In the genomic region with DNA sequence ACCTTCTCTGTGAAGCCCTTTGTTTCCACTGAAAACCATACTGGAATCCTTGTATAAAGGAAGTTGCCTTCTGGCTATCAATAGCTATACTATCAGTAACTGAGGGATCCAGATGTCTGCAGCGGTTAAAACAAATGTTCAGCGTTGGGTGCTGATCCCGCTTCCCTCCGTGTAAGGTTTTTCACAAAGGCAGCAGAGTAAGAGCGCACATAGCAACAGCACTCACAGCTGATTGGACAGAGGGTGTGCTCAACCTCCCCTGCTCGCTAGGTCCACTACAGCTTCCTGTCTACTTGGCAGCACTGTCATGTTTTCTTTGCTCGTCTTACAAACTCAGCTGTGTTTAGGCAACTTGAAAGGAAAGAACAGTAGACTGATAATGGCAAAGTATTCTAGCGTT, we compare ENCODE assay signal across 8 cellular contexts. TPM values are rescaled to one million over a fixed set of nuclear protein-coding genes. Genes with fewer than 3 reads are reported as not detected.
A peak's percentile ranks its signal among the peaks of the same experiment; 100 is the strongest.
DNase-seq lines count a peak whose midpoint lies in the region; ATAC-seq, FAIRE-seq and TF ChIP-seq lines count a peak whose summit lies in the region.

No MANE protein-coding gene starts in this region.

- no peaks in the 10 kb centered on the region for H3K27me3 ChIP-seq in ectodermal cell (ENCODE audit: control insufficient read depth, insufficient read depth, low read length, poor library complexity, severe bottlenecking)
- H3K27me3 ChIP-seq in HepG2 (ENCODE audit: control insufficient read depth in 1 of 2, insufficient read depth in 2 of 2, low read length in 2 of 2): no peaks in the 10 kb centered on the region

- CTCF ChIA-PET in HepG2 (lab: Yijun Ruan, JAX; ENCODE audit: low intra/inter-chr PET ratio, low total read pairs): no interaction called here

- H3K4me1 ChIP-seq in ectodermal cell (ENCODE audit: control insufficient read depth, insufficient read depth, low read length) (peaks cover 16% of the 10 kb centered on the region), HepG2 (ENCODE audit: insufficient read depth, low read length) (peaks cover 17% of the 10 kb centered on the region)

- no peaks in the 10 kb centered on the region for H4K20me1 ChIP-seq in HepG2 (ENCODE audit: insufficient read depth, low read length)

- peaks cover 52% of the 10 kb centered on the region for H3K4me1 Mint-ChIP-seq in HFFc6 (ENCODE audit: low read depth)

- H3K9me3 Mint-ChIP-seq in HFFc6: no peaks in the 10 kb centered on the region

- peak overlapping the region; percentile 55 for H3K9ac ChIP-seq in HepG2 (ENCODE audit: insufficient read depth, low read depth, low read length)

- peak overlapping the region; percentile 97 for H3K27ac Mint-ChIP-seq in HFFc6

- peak overlapping the region; percentile 71 for H3K4me2 ChIP-seq in HepG2 (ENCODE audit: low read depth, low read length)

- H3K9me3 ChIP-seq in ectodermal cell (ENCODE audit: control insufficient read depth, low read length) (no peaks in the 10 kb centered on the region), HepG2 (ENCODE audit: low read length) (no peaks in the 10 kb centered on the region)

- peak; percentile 91 for FAIRE-seq in HepG2 (lab: Jason Lieb, UNC)

- H3K27me3 Mint-ChIP-seq in HFFc6 (ENCODE audit: insufficient read depth): no peaks in the 10 kb centered on the region

- ATAC-seq in HepG2: peak; percentile 100

- TF ChIP-seq EP300 in HepG2 (IDR thresholded peaks at IDR 0.05; ENCODE audit: low read depth in 2 of 2, low read length in 2 of 2) (peak in 1 of 2 experiments; percentile 61; a peak in 2 of 4 replicates), HepG2 (CRISPR knock-in tag; IDR thresholded peaks at IDR 0.05; ENCODE audit: borderline replicate concordance) (no peak)

- no TSS peak for BruUV-seq in HepG2 (replicated peaks; lab: Mats Ljungman, UMichigan)

- H3K36me3 Mint-ChIP-seq in HFFc6 (ENCODE audit: low read depth): peaks cover 23% of the 10 kb centered on the region

- intact Hi-C loops in HepG2 (cut with micrococcal nuclease; ENCODE audit: unreplicated experiment): loop anchor here (1.0 to 5.0 kb wide), 3 partner anchors 26 to 681 kb away; partner anchors contain the start of gene LEO1

- in situ Hi-C loops in HepG2 (cut with HindIII; ENCODE audit: extremely low pct_ligation_motif_present, low pct_unique_long_range_greater_than_20kb): no loop called here

- H3K36me3 ChIP-seq in ectodermal cell (ENCODE audit: control insufficient read depth, insufficient read depth, low read length) (no peaks in the 10 kb centered on the region), HepG2 (replicated peaks in 1 of 2; ENCODE audit: control insufficient read depth in 1 of 2, insufficient read depth in 2 of 2, low read length in 2 of 2) (no peaks in the 10 kb centered on the region)

- H3K79me2 ChIP-seq in HepG2 (ENCODE audit: insufficient read depth, low read length): no peaks in the 10 kb centered on the region

- H3K27ac ChIP-seq in ectodermal cell (ENCODE audit: insufficient read depth, low read depth, low read length, poor library complexity, severe bottlenecking): peak overlapping the region; percentile 9
- peak overlapping the region; percentile 56 for H3K27ac ChIP-seq in HepG2 (ENCODE audit: extremely low read length, insufficient read depth, low read length)

- H3K4me3 Mint-ChIP-seq in HFFc6: peak overlapping the region; percentile 67; the same call in 1 of the 2 replicates

- TF ChIP-seq RAD21 in HepG2 (CRISPR knock-in tag; IDR thresholded peaks at IDR 0.05): no peak

- peak overlapping the region; percentile 22 for H3K4me3 ChIP-seq in ectodermal cell (ENCODE audit: insufficient read depth, low read depth, low read length)
- peak overlapping the region in 2 of 3 experiments; percentile 51 to 56; a peak in 3 of 6 replicates for H3K4me3 ChIP-seq in HepG2 (replicated peaks in 1 of 3; ENCODE audit: insufficient read depth in 1 of 3, low read depth in 2 of 3, low read length in 3 of 3)

- DNase-seq in DMS153 treated with DMSO at 0.1 percent for 48 hours (lab: John Stamatoyannopoulos, UW; ENCODE audit: unreplicated experiment): peak; percentile 34
- DNase-seq in HFFc6: no peak
- peak; percentile 65 for DNase-seq in NCI-H2029 treated with DMSO at 0.1 percent for 48 hours (lab: John Stamatoyannopoulos, UW)
- DNase-seq in activated CD4-positive, CD25-positive, alpha-beta regulatory T cell treated with anti-CD3 and anti-CD28 coated beads, Interleukin-2, amount 50 U/mL, for 72 hours: peak; percentile 38
- DNase-seq in HepG2 (ENCODE audit: low spot score): peak; percentile 80
- peak; percentile 2 for DNase-seq in stimulated activated CD8-positive, alpha-beta memory T cell treated with anti-CD3 and anti-CD28 coated beads, Interleukin-12 subunit alpha, Interleukin-12 subunit beta, amount 100 ng/mL, for 1 hour (ENCODE audit: low read depth)
- DNase-seq in AML-193 (lab: John Stamatoyannopoulos, UW): no peak

- TF ChIP-seq POLR2A in HepG2 (IDR thresholded peaks at IDR 0.05; ENCODE audit: insufficient read depth in 1 of 2, low read depth in 2 of 2, low read length in 2 of 2): no peak

- POLR2A ChIA-PET in HepG2 (lab: Yijun Ruan, JAX): interaction anchor here (1.2 kb wide), 2 partner anchors 11 to 82 kb away, joined by 4 to 5 read pairs; no protein-coding TSS in a partner anchor

- TF ChIP-seq CTCF in HFFc6 (IDR thresholded peaks at IDR 0.05) (no peak), HepG2 (CRISPR knock-in tag; IDR thresholded peaks at IDR 0.05) (no peak)

- peak overlapping the region; percentile 52 for H2AFZ ChIP-seq in HepG2 (ENCODE audit: low read length)

- 47 to 62% methylated on average over 8 of the region's 8 CpGs for WGBS in ectodermal cell, 2 experiments
- 10% methylated on average over 4 of the region's 8 CpGs for WGBS in HepG2 (ENCODE audit: low lambda C conversion rate)

TF ChIP-seq in HepG2, 621 proteins besides CTCF, POLR2A, EP300 and RAD21 (continues in another document):
- peak; percentile 98 for TF ChIP-seq RFX5 (IDR thresholded peaks at IDR 0.05; ENCODE audit: low read depth, low read length)
- no peak for TF ChIP-seq SRSF1 (optimal IDR thresholded peaks at IDR 0.05; ENCODE audit: low read depth, low read length)
- TF ChIP-seq THAP11 (CRISPR knock-in tag; IDR thresholded peaks at IDR 0.05): 0 out of 2 replicates have a peak, but pooled peaks have one; percentile 24
- TF ChIP-seq YY1 (IDR thresholded peaks at IDR 0.05; ENCODE audit: insufficient read depth, insufficient replicate concordance, low read depth, low read length): no peak
- TF ChIP-seq KLF12 (CRISPR knock-in tag; IDR thresholded peaks at IDR 0.05; ENCODE audit: borderline replicate concordance): no peak
- no peak for TF ChIP-seq ZNF782 (CRISPR knock-in tag; IDR thresholded peaks at IDR 0.05; ENCODE audit: borderline replicate concordance)
- no peak for TF ChIP-seq CBX5 (CRISPR knock-in tag; IDR thresholded peaks at IDR 0.05; ENCODE audit: borderline replicate concordance)
- no peak for TF ChIP-seq ZNF766 (CRISPR knock-in tag; IDR thresholded peaks at IDR 0.05; ENCODE audit: borderline replicate concordance)
- TF ChIP-seq ESRRA (CRISPR knock-in tag; IDR thresholded peaks at IDR 0.05; ENCODE audit: low read depth): no peak
- no peak for TF ChIP-seq LBX2 (CRISPR knock-in tag; IDR thresholded peaks at IDR 0.05; ENCODE audit: borderline replicate concordance)
- no peak for TF ChIP-seq ZNF160 (CRISPR knock-in tag; IDR thresholded peaks at IDR 0.05)
- TF ChIP-seq SP1 (IDR thresholded peaks at IDR 0.05): no peak
- no peak for TF ChIP-seq SP1 (CRISPR knock-in tag; IDR thresholded peaks at IDR 0.05)
- TF ChIP-seq BRD4 (CRISPR knock-in tag; IDR thresholded peaks at IDR 0.05): no peak
- no peak for TF ChIP-seq NPAS2 (CRISPR knock-in tag; IDR thresholded peaks at IDR 0.05; ENCODE audit: borderline replicate concordance)
- TF ChIP-seq CENPX (CRISPR knock-in tag; IDR thresholded peaks at IDR 0.05): no peak
- no peak for TF ChIP-seq ZNF749 (CRISPR knock-in tag; IDR thresholded peaks at IDR 0.05; ENCODE audit: borderline replicate concordance)

RNA-seq across cellular contexts. Expression of gene ATOSA, which starts 27.3 kb away (rescaled TPM):
- total RNA-seq in HFFc6 (2021; fragmentation: NEBNext Ultra II Directional; extraction: Animal tissue kit (Norgen Biotek cat#: 25700)): 10 to 100 TPM; 17.3 to 28.2 (median 22.0) TPM
- 20.1 TPM for polyA plus RNA-seq in ectodermal cell (2013, experiment 1 of 4)
- polyA plus RNA-seq in ectodermal cell (2013, experiment 2 of 4): 20.4 TPM
- polyA plus RNA-seq in ectodermal cell (2013, experiment 3 of 4): 14.7 TPM
- polyA plus RNA-seq in ectodermal cell (2013, experiment 4 of 4): 19.4 TPM
- 5.5 and 6.6 TPM in 2 replicates for total RNA-seq in HepG2 (2016; rRNA removed; fragmentation: Illumina TruSeq; extraction: Trizol)
- total RNA-seq in HepG2 (2016; cell fraction: cytosol; rRNA removed; fragmentation: Illumina TruSeq; extraction: Trizol; ENCODE audit: low read depth): 2.3 and 2.7 TPM in 2 replicates
- 6.3 and 6.6 TPM in 2 replicates for total RNA-seq in HepG2 (2016; cell fraction: insoluble cytoplasmic fraction; rRNA removed; fragmentation: Illumina TruSeq; extraction: Trizol)
- 2.8 and 3.8 TPM in 2 replicates for total RNA-seq in HepG2 (2016; cell fraction: membrane; rRNA removed; fragmentation: Illumina TruSeq; extraction: Trizol)
- 20.3 and 22.5 TPM in 2 replicates for total RNA-seq in HepG2 (2016; cell fraction: nucleus; rRNA removed; fragmentation: Illumina TruSeq; extraction: Trizol)
- 15.2 and 16.3 TPM in 2 replicates for polyA plus RNA-seq in HepG2 (2011; rRNA removed)
- 2.8 and 6.1 TPM in 2 replicates for polyA plus RNA-seq in HepG2 (2011; cell fraction: cytosol; rRNA removed)
- polyA plus RNA-seq in HepG2 (2011; cell fraction: nucleus; rRNA removed): 26.4 and 35.0 TPM in 2 replicates
- polyA plus RNA-seq in HepG2 (2012): 10.2 and 13.6 TPM in 2 replicates
- 0.59 and 0.75 TPM in 2 replicates for polyA plus RNA-seq in HepG2 (2016; cell fraction: cytosol; fragmentation: Illumina TruSeq; extraction: Trizol; ENCODE audit: low read depth)
- polyA plus RNA-seq in HepG2 (2016; cell fraction: insoluble cytoplasmic fraction; fragmentation: Illumina TruSeq; extraction: Trizol; ENCODE audit: low read depth): 6.0 TPM in 2 replicates
- 0.95 and 1.4 TPM in 2 replicates for polyA plus RNA-seq in HepG2 (2016; cell fraction: membrane; fragmentation: Illumina TruSeq; extraction: Trizol; ENCODE audit: low read depth)
- polyA plus RNA-seq in HepG2 (2016; cell fraction: nucleus; fragmentation: Illumina TruSeq; extraction: Trizol; ENCODE audit: insufficient read depth, low read depth): 28.7 and 35.9 TPM in 2 replicates
- polyA minus RNA-seq in HepG2 (2011; rRNA and poly(A)+ RNA removed; ENCODE audit: low replicate concordance): 13.2 and 17.2 TPM in 2 replicates
- 5.5 and 12.6 TPM in 2 replicates for polyA minus RNA-seq in HepG2 (2011; cell fraction: cytosol; rRNA and poly(A)+ RNA removed)
- polyA minus RNA-seq in HepG2 (2011; cell fraction: nucleus; rRNA and poly(A)+ RNA removed): 70.6 and 77.7 TPM in 2 replicates

Comparison
In these comparisons a context has a peak if more than half of its experiments do, and no peak if none do; other contexts are left out.
1. DNase-seq: peak in DMS153 treated with DMSO at 0.1 percent for 48 hours (single experiment), NCI-H2029 treated with DMSO at 0.1 percent for 48 hours (single experiment), activated CD4-positive, CD25-positive, alpha-beta regulatory T cell treated with anti-CD3 and anti-CD28 coated beads, Interleukin-2, amount 50 U/mL, for 72 hours (single experiment), HepG2 (single experiment) and stimulated activated CD8-positive, alpha-beta memory T cell treated with anti-CD3 and anti-CD28 coated beads, Interleukin-12 subunit alpha, Interleukin-12 subunit beta, amount 100 ng/mL, for 1 hour (single experiment); none in HFFc6 (single experiment) and AML-193 (0 of 2).